In the genomic region with DNA sequence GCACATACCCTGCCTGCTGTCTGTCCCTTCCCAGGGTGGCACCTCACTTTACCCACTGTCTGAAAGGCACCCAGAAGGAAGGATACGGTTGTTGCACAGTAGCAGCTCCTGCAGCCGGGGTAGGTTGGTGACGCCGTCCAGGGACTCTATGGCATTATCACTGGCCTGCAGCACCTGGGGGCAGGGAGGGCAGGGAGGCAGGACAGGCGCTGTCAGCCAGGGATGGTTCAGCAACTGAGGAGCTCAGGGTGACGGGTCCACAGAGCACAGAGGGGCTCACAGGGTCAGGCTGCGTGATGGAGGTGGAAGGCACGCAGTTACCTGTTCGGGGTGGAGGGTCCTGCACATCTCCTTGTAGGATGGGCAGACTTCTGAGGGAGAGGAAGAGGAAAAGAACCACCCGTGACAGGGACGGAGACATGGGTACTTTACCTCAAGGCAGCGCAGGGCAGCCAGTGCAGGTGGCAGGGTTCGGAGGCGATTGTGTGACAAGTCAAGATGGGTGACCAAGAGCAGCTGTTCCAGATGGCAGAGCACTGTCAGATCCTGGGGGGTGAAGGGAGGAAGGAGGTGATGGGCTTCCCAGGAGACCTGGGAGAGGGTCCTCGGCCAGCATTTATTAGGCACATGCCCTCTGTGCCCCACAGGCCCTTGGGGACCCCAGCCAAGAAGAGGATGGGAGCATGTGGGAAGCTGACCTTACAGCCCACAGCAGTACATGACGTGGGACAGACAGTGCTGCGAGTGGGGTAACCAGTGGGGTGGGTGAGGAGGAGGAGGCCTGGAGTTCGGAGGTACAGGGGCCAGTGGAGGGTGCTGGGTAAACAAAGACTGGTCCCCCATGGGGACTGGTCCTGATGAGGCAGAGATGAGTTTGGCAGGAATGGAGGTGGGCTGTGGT, we compare ENCODE assay signal across 16 cellular contexts.
"Had no signal": no experiment of that assay in that cellular context is flagged by ENCODE, and none has a peak within 500 bp of the region (broad histone marks: within the 10 kb centered on the region; RNA-seq: fewer than 3 reads in every experiment).

No MANE protein-coding gene starts in this region.

- DNase-seq: activated CD4-positive, alpha-beta T cell treated with anti-CD3 and anti-CD28 coated beads, Interleukin-2, amount 50 U/mL, for 4 hours; activated CD4-positive, CD25-positive, alpha-beta regulatory T cell treated with anti-CD3 and anti-CD28 coated beads, Interleukin-2, amount 50 U/mL, for 72 hours; activated gamma-delta T cell treated with Interleukin-2 at 50 U/mL for 16 hours; activated T-cell treated with anti-CD3 and anti-CD28 coated beads, Interleukin-2, amount 50 U/mL, for 4 hours; amniotic stem cell; brain microvascular endothelial cell; dermis blood vessel endothelial cell; foreskin melanocyte; heart left ventricle; islet precursor cell; left ventricle myocardium superior; stimulated activated CD4-positive, alpha-beta T cell treated with anti-CD3 and anti-CD28 coated beads, Interleukin-15, amount 100 ng/mL, for 24 hours; stimulated activated CD4-positive, alpha-beta T cell treated with anti-CD3 and anti-CD28 coated beads, Interleukin-4, amount 100 ng/mL, for 24 hours; thyroid gland; uterus had no signal

- H3K4me3 Mint-ChIP-seq: activated T-cell treated with anti-CD3 and anti-CD28 coated beads, Interleukin-2, amount 50 U/mL, for 4 hours had no signal

- H3K4me3 ChIP-seq: heart left ventricle, thyroid gland, uterus had no signal

- H3K27me3 ChIP-seq: brain microvascular endothelial cell, heart left ventricle, neutrophil, thyroid gland, uterus had no signal

- H3K4me1 ChIP-seq: uterus had no signal

- H3K36me3 ChIP-seq: uterus had no signal

- H3K9me3 Mint-ChIP-seq: activated T-cell treated with anti-CD3 and anti-CD28 coated beads, Interleukin-2, amount 50 U/mL, for 4 hours had no signal

- ATAC-seq: activated T-cell treated with anti-CD3 and anti-CD28 coated beads, Interleukin-2, amount 50 U/mL, for 4 hours; heart left ventricle; left ventricle myocardium superior had no signal

- H3K9me3 ChIP-seq: heart left ventricle, neutrophil, thyroid gland, uterus had no signal

- H3K27ac ChIP-seq: brain microvascular endothelial cell, heart left ventricle, neutrophil, thyroid gland, uterus had no signal
